ENCODE assay signal across 9 cellular contexts in the genomic region with DNA sequence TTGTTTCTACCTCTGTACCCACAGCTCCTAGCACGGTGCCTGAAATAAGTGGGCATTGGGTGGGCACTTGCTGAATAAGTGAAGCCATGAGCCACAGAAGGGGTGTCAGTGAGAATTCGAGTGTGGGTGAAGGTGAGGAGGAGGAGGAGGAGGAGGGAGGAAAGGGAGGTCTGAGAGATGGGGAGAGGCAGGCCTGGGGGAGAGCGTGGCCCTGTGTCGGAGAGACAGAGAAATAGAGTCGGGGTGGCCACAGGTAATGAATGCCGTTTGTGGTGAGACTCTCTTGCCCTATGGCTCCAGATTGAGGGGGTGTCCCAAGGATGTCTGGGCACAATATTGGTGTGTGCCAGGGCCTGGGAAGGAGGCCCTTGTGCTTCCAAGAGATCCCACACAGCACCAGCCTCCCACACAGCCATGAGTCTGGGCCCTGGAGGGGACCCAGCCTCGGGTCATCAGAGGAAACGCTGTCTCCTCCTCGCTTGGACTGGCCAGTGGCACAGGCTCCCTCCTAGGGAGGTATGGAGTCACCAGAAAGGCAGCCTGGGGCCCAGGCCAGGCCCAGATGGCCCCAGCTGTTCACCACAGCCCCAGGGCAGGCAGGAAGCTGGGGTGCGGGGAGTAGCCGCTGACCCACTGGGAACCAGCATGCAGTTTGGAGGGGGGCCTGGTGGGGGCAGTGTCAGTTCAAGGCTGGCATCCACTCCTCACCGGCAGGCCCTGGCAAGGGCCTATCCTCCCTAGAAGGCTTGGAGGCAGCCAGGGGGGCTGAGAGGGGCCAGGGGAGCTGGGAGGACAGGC. TPM values are rescaled to one million over a fixed set of nuclear protein-coding genes. Genes with fewer than 3 reads are reported as not detected.
DNase-seq lines count a peak whose midpoint lies in the region; ATAC-seq and TF ChIP-seq lines count a peak whose summit lies in the region.
"Had no signal": no experiment of that assay in that cellular context is flagged by ENCODE, and none has a peak within 500 bp of the region (broad histone marks: within the 10 kb centered on the region; RNA-seq: fewer than 3 reads in every experiment).

No MANE protein-coding gene starts in this region.

- no peak overlapping the region for H3K4me3 Mint-ChIP-seq in chondrocyte (ENCODE audit: unreplicated experiment)
- peak overlapping the region in 7 of 10 donors; percentile 36 to 81 (median 68) for H3K4me3 Mint-ChIP-seq in naive thymus-derived CD8-positive, alpha-beta T cell

- ATAC-seq in naive thymus-derived CD8-positive, alpha-beta T cell, result no peak
- ATAC-seq in GM18498 (IDR thresholded peaks at IDR 0.05; ENCODE audit: unreplicated experiment), result no peak
- ATAC-seq in HG03196 (IDR thresholded peaks at IDR 0.05; ENCODE audit: unreplicated experiment), result no peak
- ATAC-seq in HG03565 (IDR thresholded peaks at IDR 0.05; ENCODE audit: unreplicated experiment), result no peak

- TF ChIP-seq CTCF in chondrocyte (IDR thresholded peaks at IDR 0.05), result peak; percentile 78

- H3K36me3 Mint-ChIP-seq in chondrocyte (ENCODE audit: low read depth), result no peaks in the 10 kb centered on the region
- H3K36me3 Mint-ChIP-seq in naive thymus-derived CD8-positive, alpha-beta T cell, result no peaks in the 10 kb centered on the region

- DNase-seq in NCI-H146 (lab: John Stamatoyannopoulos, UW), result peak; percentile 37
- no peak for DNase-seq in NCI-H146 treated with DMSO at 0.1 percent for 48 hours (lab: John Stamatoyannopoulos, UW; ENCODE audit: unreplicated experiment)
- peak; percentile 61 for DNase-seq in NCI-H69 (lab: John Stamatoyannopoulos, UW)
- no peak for DNase-seq in chondrocyte (ENCODE audit: low spot score)
- peak in 7 of 10 donors; percentile 8 to 47 (median 28) for DNase-seq in naive thymus-derived CD8-positive, alpha-beta T cell

- POLR2A ChIA-PET in naive thymus-derived CD8-positive, alpha-beta T cell (lab: Charles Lee), result interaction anchor here (1.4 to 6.1 kb wide), 2 partner anchors 49 to 50 kb away, joined by 4 to 67 read pairs; partner anchors contain the start of gene SDK2

- no peaks in the 10 kb centered on the region for H3K27me3 Mint-ChIP-seq in chondrocyte (ENCODE audit: low read depth)
- H3K27me3 Mint-ChIP-seq in naive thymus-derived CD8-positive, alpha-beta T cell, result peaks cover 0 to 2% (median 0%) of the 10 kb centered on the region in 5 donors

- no peaks in the 10 kb centered on the region for H3K9me3 Mint-ChIP-seq in chondrocyte (ENCODE audit: low read depth)
- no peaks in the 10 kb centered on the region for H3K9me3 Mint-ChIP-seq in naive thymus-derived CD8-positive, alpha-beta T cell

- peaks cover 16% of the 10 kb centered on the region for H3K4me1 Mint-ChIP-seq in chondrocyte (ENCODE audit: low read depth)
- peaks cover 37 to 77% (median 69%) of the 10 kb centered on the region in 4 donors for H3K4me1 Mint-ChIP-seq in naive thymus-derived CD8-positive, alpha-beta T cell

- H3K27ac Mint-ChIP-seq in chondrocyte (ENCODE audit: unreplicated experiment), result peak overlapping the region; percentile 65
- H3K27ac Mint-ChIP-seq in naive thymus-derived CD8-positive, alpha-beta T cell, result peak overlapping the region; percentile 93 to 98 (median 96)

RNA-seq across cellular contexts. Expression of gene SDK2, which starts 49.0 kb away (rescaled TPM):
- total RNA-seq in chondrocyte, result 15.8 to 38.5 TPM (median 16.2 TPM) in 3 replicates
- 10 to 100 TPM; 10.4 to 11.3 TPM for total RNA-seq in naive thymus-derived CD8-positive, alpha-beta T cell
- 1 to 10 TPM in 2 of 3 donors, under 1 TPM in 1; 0.27 to 4.2 (median 1.6) TPM for polyA plus RNA-seq in naive thymus-derived CD8-positive, alpha-beta T cell
- total RNA-seq: lung microvascular endothelial cell had no signal

Comparison
In these comparisons a context has a peak if more than half of its experiments do, and no peak if none do; other contexts are left out.
1. DNase-seq: peak in NCI-H146 (single experiment), NCI-H69 (single experiment) and naive thymus-derived CD8-positive, alpha-beta T cell (7 of 10); none in NCI-H146 treated with DMSO at 0.1 percent for 48 hours (single experiment) and chondrocyte (single experiment).